In the genomic region with DNA sequence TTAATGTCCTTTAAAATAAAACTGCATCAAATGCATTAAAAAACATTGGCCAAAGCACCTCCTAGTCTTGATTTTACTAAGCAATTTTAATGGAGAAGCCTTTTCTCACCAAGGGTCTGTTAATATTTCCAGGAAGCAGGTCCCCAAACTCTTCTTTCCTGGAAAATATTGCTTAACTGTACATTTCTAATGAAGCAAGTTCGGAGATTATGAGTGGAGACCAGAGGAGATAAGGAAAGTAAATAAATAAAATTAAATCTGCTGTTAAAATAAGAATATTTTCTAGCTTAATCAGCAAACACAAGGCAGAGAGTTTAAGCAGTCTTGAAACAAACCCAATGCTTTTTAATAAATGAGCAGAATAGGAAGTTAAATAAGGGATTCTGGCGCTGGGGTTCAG, we compare ENCODE assay signal across 24 cellular contexts.
"Had no signal": no experiment of that assay in that cellular context is flagged by ENCODE, and none has a peak within 500 bp of the region (broad histone marks: within the 10 kb centered on the region; RNA-seq: fewer than 3 reads in every experiment).

No MANE protein-coding gene starts in this region.

- H3K36me3 Mint-ChIP-seq: naive thymus-derived CD8-positive, alpha-beta T cell; stimulated activated effector memory CD8-positive, alpha-beta T cell treated with anti-CD3 and anti-CD28 coated beads, Interleukin-12 subunit alpha, Interleukin-12 subunit beta, amount 100 ng/mL, for 72 hours; type B pancreatic cell had no signal

- H3K4me1 Mint-ChIP-seq: nephron progenitor cell; stimulated activated effector memory CD8-positive, alpha-beta T cell treated with anti-CD3 and anti-CD28 coated beads, Interleukin-12 subunit alpha, Interleukin-12 subunit beta, amount 100 ng/mL, for 72 hours had no signal

- H3K36me3 ChIP-seq: left lung, prostate gland, right atrium auricular region, tibial artery had no signal

- H3K9me3 Mint-ChIP-seq: endodermal cell; naive thymus-derived CD8-positive, alpha-beta T cell; nephron progenitor cell; stimulated activated effector memory CD8-positive, alpha-beta T cell treated with anti-CD3 and anti-CD28 coated beads, Interleukin-12 subunit alpha, Interleukin-12 subunit beta, amount 100 ng/mL, for 72 hours; type B pancreatic cell had no signal

- H3K4me1 ChIP-seq: prostate gland, right atrium auricular region, testis, tibial artery had no signal

- H3K9me3 ChIP-seq: left lung, prostate gland, right atrium auricular region, testis, tibial artery had no signal

- H3K27ac ChIP-seq: dorsolateral prefrontal cortex, epithelial cell of prostate, prostate gland, right atrium auricular region, testis, tibial artery had no signal

- H3K4me3 ChIP-seq: dorsolateral prefrontal cortex, left lung, prostate gland, right atrium auricular region, testis, tibial artery had no signal

- DNase-seq: cerebellar nuclear complex; dorsolateral prefrontal cortex; effector CD4-positive, alpha-beta T cell; endodermal cell; left cardiac atrium; left lung; mesendoderm; naive thymus-derived CD8-positive, alpha-beta T cell; nephron progenitor cell; nucleus accumbens; stimulated activated CD4-positive, alpha-beta T cell treated with anti-CD3 and anti-CD28 coated beads, Interleukin-2, amount 100 ng/mL, for 24 hours; stimulated activated CD4-positive, alpha-beta T cell treated with anti-CD3 and anti-CD28 coated beads, Interleukin-4, amount 100 ng/mL, for 24 hours; stimulated activated naive CD8-positive, alpha-beta T cell treated with anti-CD3 and anti-CD28 coated beads, Interleukin-15, Interleukin-2, amounts not matched to agents 100 U/mL and 50 U/mL, for 24 hours; substantia nigra; testis; tibial artery had no signal

- H3K27me3 Mint-ChIP-seq: naive thymus-derived CD8-positive, alpha-beta T cell had no signal

- ATAC-seq: esophagus mucosa; naive thymus-derived CD8-positive, alpha-beta T cell; sciatic nerve; stimulated activated naive CD8-positive, alpha-beta T cell treated with anti-CD3 and anti-CD28 coated beads, Interleukin-15, Interleukin-2, amounts not matched to agents 100 U/mL and 50 U/mL, for 24 hours had no signal

- H3K27me3 ChIP-seq: dorsolateral prefrontal cortex, left lung, right atrium auricular region, testis, tibial artery had no signal

- H3K4me3 Mint-ChIP-seq: endodermal cell; naive thymus-derived CD8-positive, alpha-beta T cell; nephron progenitor cell; stimulated activated effector memory CD8-positive, alpha-beta T cell treated with anti-CD3 and anti-CD28 coated beads, Interleukin-12 subunit alpha, Interleukin-12 subunit beta, amount 100 ng/mL, for 72 hours; type B pancreatic cell had no signal

- FAIRE-seq: frontal cortex had no signal

- H3K27ac Mint-ChIP-seq: endodermal cell; naive thymus-derived CD8-positive, alpha-beta T cell; nephron progenitor cell; stimulated activated effector memory CD8-positive, alpha-beta T cell treated with anti-CD3 and anti-CD28 coated beads, Interleukin-12 subunit alpha, Interleukin-12 subunit beta, amount 100 ng/mL, for 72 hours; type B pancreatic cell had no signal
